In the genomic region with DNA sequence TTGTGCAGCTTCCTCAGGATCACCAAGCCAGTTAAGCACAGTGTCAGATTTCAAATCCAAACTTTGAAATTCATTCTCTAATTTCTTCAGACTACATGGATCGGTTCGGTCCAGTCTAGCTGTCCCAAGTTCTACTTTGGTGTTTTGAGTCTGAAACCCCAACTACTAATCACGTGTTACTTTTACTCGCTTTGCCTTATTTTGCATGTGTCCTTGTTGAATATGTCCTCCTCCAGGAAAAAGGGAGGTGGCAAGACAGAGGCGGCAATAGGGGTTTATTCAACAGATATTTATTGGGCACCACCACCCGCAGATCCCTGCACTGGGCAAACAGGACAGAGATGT, we compare ENCODE assay signal across 8 cellular contexts. TPM values are rescaled to one million over a fixed set of nuclear protein-coding genes. Genes with fewer than 3 reads are reported as not detected.
DNase-seq lines count a peak whose midpoint lies in the region; ATAC-seq, FAIRE-seq and TF ChIP-seq lines count a peak whose summit lies in the region.

No MANE protein-coding gene starts in this region.

- H3K27ac ChIP-seq in thyroid gland = peak overlapping the region in 2 of 3 donors; percentile 8 to 18

- TF ChIP-seq CTCF in thyroid gland (IDR thresholded peaks at IDR 0.05) (no peak), GM20000 (IDR thresholded peaks at IDR 0.05; ENCODE audit: extremely low read depth, missing control alignments) (no peak)

- intact Hi-C loops in left colon (cut with DNase I, micrococcal nuclease) (no loop called here), thyroid gland (cut with DNase I) (no loop called here)

- no peak overlapping the region for H3K27ac Mint-ChIP-seq in activated CD4-positive, alpha-beta T cell treated with anti-CD3 and anti-CD28 coated beads, Interleukin-2, amount 10 ng/mL, durations not matched to agents 7 days and 5 days
- no peak overlapping the region for H3K27ac Mint-ChIP-seq in activated naive CD8-positive, alpha-beta T cell treated with anti-CD3 and anti-CD28 coated beads, Interleukin-2, amount 50 U/mL, for 24 hours

- no peak for FAIRE-seq in GM19239 (lab: Jason Lieb, UNC)

- peaks cover 9 to 44% of the 10 kb centered on the region in 2 donors for H3K4me1 ChIP-seq in thyroid gland

- POLR2A ChIA-PET in activated CD4-positive, alpha-beta T cell treated with anti-CD3 and anti-CD28 coated beads, Interleukin-2, amount 10 ng/mL, durations not matched to agents 7 days and 5 days (lab: Charles Lee) = no interaction called here

- H3K27me3 ChIP-seq in thyroid gland = no peaks in the 10 kb centered on the region

- DNase-seq in activated CD4-positive, alpha-beta T cell treated with anti-CD3 and anti-CD28 coated beads, Interleukin-2, amount 10 ng/mL, durations not matched to agents 7 days and 5 days = no peak
- no peak for DNase-seq in activated CD4-positive, alpha-beta T cell treated with anti-CD3 and anti-CD28 coated beads, Interleukin-2, amount 50 U/mL, for 1 hour
- no peak for DNase-seq in activated naive CD8-positive, alpha-beta T cell treated with anti-CD3 and anti-CD28 coated beads, Interleukin-2, amount 50 U/mL, for 24 hours
- no peak for DNase-seq in left colon
- DNase-seq in thyroid gland = no peak
- DNase-seq in GM19239 (ENCODE audit: insufficient read length, low spot score) = no peak
- DNase-seq in NCI-H1436 (lab: John Stamatoyannopoulos, UW) = no peak
- no peak for DNase-seq in GM20000 (ENCODE audit: low spot score)

- ATAC-seq in activated naive CD8-positive, alpha-beta T cell treated with anti-CD3 and anti-CD28 coated beads, Interleukin-2, amount 50 U/mL, for 24 hours = no peak
- peak; percentile 21 for ATAC-seq in left colon

- CTCF ChIA-PET in activated CD4-positive, alpha-beta T cell treated with anti-CD3 and anti-CD28 coated beads, Interleukin-2, amount 10 ng/mL, durations not matched to agents 7 days and 5 days (lab: Charles Lee) = interaction anchor here (1.0 kb wide), 1 partner anchor 39 kb away, joined by 3 read pairs; a partner anchor contains a TSS

- 1 to 3% methylated on average over 6 of the region's 6 CpGs for WGBS in thyroid gland, 2 donors

- peaks cover 75% of the 10 kb centered on the region for H3K27me3 Mint-ChIP-seq in activated CD4-positive, alpha-beta T cell treated with anti-CD3 and anti-CD28 coated beads, Interleukin-2, amount 10 ng/mL, durations not matched to agents 7 days and 5 days
- peaks cover 78% of the 10 kb centered on the region for H3K27me3 Mint-ChIP-seq in activated naive CD8-positive, alpha-beta T cell treated with anti-CD3 and anti-CD28 coated beads, Interleukin-2, amount 50 U/mL, for 24 hours

- no peaks in the 10 kb centered on the region for H3K9me3 ChIP-seq in thyroid gland

- no peak for TF ChIP-seq POLR2A in thyroid gland (IDR thresholded peaks at IDR 0.05)

- peaks cover 9% of the 10 kb centered on the region for H3K9me3 Mint-ChIP-seq in activated CD4-positive, alpha-beta T cell treated with anti-CD3 and anti-CD28 coated beads, Interleukin-2, amount 10 ng/mL, durations not matched to agents 7 days and 5 days
- H3K9me3 Mint-ChIP-seq in activated naive CD8-positive, alpha-beta T cell treated with anti-CD3 and anti-CD28 coated beads, Interleukin-2, amount 50 U/mL, for 24 hours = peaks cover 5% of the 10 kb centered on the region

- peak overlapping the region; percentile 69 for H3K4me3 Mint-ChIP-seq in activated CD4-positive, alpha-beta T cell treated with anti-CD3 and anti-CD28 coated beads, Interleukin-2, amount 10 ng/mL, durations not matched to agents 7 days and 5 days
- peak overlapping the region; percentile 78 for H3K4me3 Mint-ChIP-seq in activated naive CD8-positive, alpha-beta T cell treated with anti-CD3 and anti-CD28 coated beads, Interleukin-2, amount 50 U/mL, for 24 hours

- no peaks in the 10 kb centered on the region for H3K36me3 ChIP-seq in thyroid gland

- H3K4me1 Mint-ChIP-seq in activated CD4-positive, alpha-beta T cell treated with anti-CD3 and anti-CD28 coated beads, Interleukin-2, amount 10 ng/mL, durations not matched to agents 7 days and 5 days = peaks cover 9% of the 10 kb centered on the region
- peaks cover 19% of the 10 kb centered on the region for H3K4me1 Mint-ChIP-seq in activated naive CD8-positive, alpha-beta T cell treated with anti-CD3 and anti-CD28 coated beads, Interleukin-2, amount 50 U/mL, for 24 hours

- peak overlapping the region in 1 of 3 donors; percentile 34 for H3K4me3 ChIP-seq in thyroid gland (replicated peaks in 1 of 3)

- no peaks in the 10 kb centered on the region for H3K36me3 Mint-ChIP-seq in activated CD4-positive, alpha-beta T cell treated with anti-CD3 and anti-CD28 coated beads, Interleukin-2, amount 10 ng/mL, durations not matched to agents 7 days and 5 days (ENCODE audit: low read depth)
- H3K36me3 Mint-ChIP-seq in activated naive CD8-positive, alpha-beta T cell treated with anti-CD3 and anti-CD28 coated beads, Interleukin-2, amount 50 U/mL, for 24 hours (ENCODE audit: low read depth) = peaks cover 4% of the 10 kb centered on the region

RNA-seq across cellular contexts. Expression of a gene that starts 0.5 kb away (rescaled TPM):
- total RNA-seq in activated CD4-positive, alpha-beta T cell treated with anti-CD3 and anti-CD28 coated beads, Interleukin-2, amount 10 ng/mL, durations not matched to agents 7 days and 5 days = not detected
- total RNA-seq in left colon (10 to 100 TPM in 1 of 2 donors, 1 to 10 TPM in 1; 3.3 to 12.6 TPM), thyroid gland (10 to 100 TPM; 16.2 to 23.6 (median 19.6) TPM)

RNA-seq across cellular contexts. Expression of a gene that starts 39.1 kb away (rescaled TPM):
- total RNA-seq in activated CD4-positive, alpha-beta T cell treated with anti-CD3 and anti-CD28 coated beads, Interleukin-2, amount 10 ng/mL, durations not matched to agents 7 days and 5 days = 10 to 100 TPM; 22.1 to 24.2 TPM
- 10 to 100 TPM; 21.5 to 22.0 TPM for total RNA-seq in left colon
- 10 to 100 TPM; 17.7 to 33.7 (median 26.3) TPM for total RNA-seq in thyroid gland

Comparison
In these comparisons a context has a peak if more than half of its experiments do, and no peak if none do; other contexts are left out.
1. RNA of a gene that starts 0.5 kb away (total RNA-seq): 16.2 to 23.6 TPM in thyroid gland and 3.3 to 12.6 TPM in left colon; not detected in activated CD4-positive, alpha-beta T cell treated with anti-CD3 and anti-CD28 coated beads, Interleukin-2, amount 10 ng/mL, durations not matched to agents 7 days and 5 days; every median in the first group is over 4 times any median in the second.